18 cellular contexts compared by ENCODE assay signal in the genomic region with DNA sequence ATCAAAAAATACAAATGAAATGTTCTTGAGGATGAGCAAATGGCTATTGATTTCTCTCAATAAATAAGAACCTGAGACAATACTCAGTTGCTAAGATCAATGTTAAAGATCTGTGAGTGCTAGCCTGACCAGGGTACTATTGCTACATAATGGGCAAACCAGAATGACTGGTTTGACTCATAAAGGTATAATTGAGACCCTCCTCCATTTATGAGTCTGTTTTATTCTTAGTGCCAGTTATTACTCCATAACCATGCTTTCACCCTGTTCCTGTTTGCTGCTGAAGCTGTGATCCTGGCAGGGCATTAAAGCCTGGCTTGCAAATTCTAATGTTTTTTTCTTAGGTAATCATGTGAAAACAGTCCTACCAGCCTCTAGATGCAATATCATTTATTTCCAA.
"Had no signal": no experiment of that assay in that cellular context is flagged by ENCODE, and none has a peak within 500 bp of the region (broad histone marks: within the 10 kb centered on the region; RNA-seq: fewer than 3 reads in every experiment).

No MANE protein-coding gene starts in this region.

- H3K27me3 Mint-ChIP-seq: activated naive CD4-positive, alpha-beta T cell treated with anti-CD3 and anti-CD28 coated beads, Interleukin-2, amount 50 U/mL, for 24 hours; stimulated activated naive CD8-positive, alpha-beta T cell treated with anti-CD3 and anti-CD28 coated beads, Interleukin-15, amount 100 ng/mL, for 72 hours had no signal

- DNase-seq: activated B cell treated with CpG ODN at 0.5 μM for 24 hours; activated CD4-positive, alpha-beta T cell treated with anti-CD3 and anti-CD28 coated beads for 48 hours; activated CD8-positive, alpha-beta memory T cell treated with anti-CD3 and anti-CD28 coated beads, Interleukin-2, amount 50 U/mL, for 4 hours; activated CD8-positive, alpha-beta T cell treated with anti-CD3 and anti-CD28 coated beads for 36 hours; activated effector memory CD4-positive, alpha-beta T cell treated with anti-CD3 and anti-CD28 coated beads, Interleukin-2, amount 50 U/mL, for 16 hours; activated T-cell treated with anti-CD3 and anti-CD28 coated beads, Interleukin-2, amount 50 U/mL, for 48 hours; central memory CD4-positive, alpha-beta T cell; cortex of kidney; effector CD4-positive, alpha-beta T cell; foreskin melanocyte; left cardiac atrium; lower lobe of right lung; sigmoid colon; spleen; stimulated activated naive CD8-positive, alpha-beta T cell treated with anti-CD3 and anti-CD28 coated beads, Interleukin-15, amount 100 ng/mL, for 72 hours; upper lobe of right lung had no signal

- H3K36me3 Mint-ChIP-seq: activated naive CD4-positive, alpha-beta T cell treated with anti-CD3 and anti-CD28 coated beads, Interleukin-2, amount 50 U/mL, for 24 hours; mesothelial cell of epicardium had no signal

- H3K4me3 Mint-ChIP-seq: activated B cell treated with CpG ODN at 0.5 μM for 24 hours; activated CD8-positive, alpha-beta T cell treated with anti-CD3 and anti-CD28 coated beads for 36 hours; activated naive CD4-positive, alpha-beta T cell treated with anti-CD3 and anti-CD28 coated beads, Interleukin-2, amount 50 U/mL, for 24 hours; mesothelial cell of epicardium; stimulated activated naive CD8-positive, alpha-beta T cell treated with anti-CD3 and anti-CD28 coated beads, Interleukin-15, amount 100 ng/mL, for 72 hours had no signal

- ATAC-seq: activated CD8-positive, alpha-beta T cell treated with anti-CD3 and anti-CD28 coated beads for 36 hours; left cardiac atrium; lower lobe of right lung; stimulated activated naive CD8-positive, alpha-beta T cell treated with anti-CD3 and anti-CD28 coated beads, Interleukin-15, amount 100 ng/mL, for 72 hours; upper lobe of right lung had no signal

- H3K27me3 ChIP-seq: sigmoid colon, spleen, upper lobe of right lung had no signal

- H3K4me1 ChIP-seq: lower lobe of right lung, sigmoid colon, spleen, upper lobe of right lung had no signal

- H3K9me3 Mint-ChIP-seq: activated B cell treated with CpG ODN at 0.5 μM for 24 hours; activated CD8-positive, alpha-beta T cell treated with anti-CD3 and anti-CD28 coated beads for 36 hours; activated naive CD4-positive, alpha-beta T cell treated with anti-CD3 and anti-CD28 coated beads, Interleukin-2, amount 50 U/mL, for 24 hours; mesothelial cell of epicardium; stimulated activated naive CD8-positive, alpha-beta T cell treated with anti-CD3 and anti-CD28 coated beads, Interleukin-15, amount 100 ng/mL, for 72 hours had no signal

- H3K36me3 ChIP-seq: lower lobe of right lung, sigmoid colon, spleen, upper lobe of right lung had no signal

- H3K27ac Mint-ChIP-seq: activated B cell treated with CpG ODN at 0.5 μM for 24 hours; activated CD8-positive, alpha-beta T cell treated with anti-CD3 and anti-CD28 coated beads for 36 hours; activated naive CD4-positive, alpha-beta T cell treated with anti-CD3 and anti-CD28 coated beads, Interleukin-2, amount 50 U/mL, for 24 hours; mesothelial cell of epicardium; stimulated activated naive CD8-positive, alpha-beta T cell treated with anti-CD3 and anti-CD28 coated beads, Interleukin-15, amount 100 ng/mL, for 72 hours had no signal

- H3K4me3 ChIP-seq: lower lobe of right lung, sigmoid colon, spleen, upper lobe of right lung had no signal

- H3K9me3 ChIP-seq: lower lobe of right lung, sigmoid colon, spleen, upper lobe of right lung had no signal

- H3K27ac ChIP-seq: lower lobe of right lung, sigmoid colon, spleen, upper lobe of right lung had no signal
